9 cellular contexts compared by ENCODE assay signal in genomic region chr1:244665771-244666217, GRCh38. TPM values are rescaled to one million over a fixed set of nuclear protein-coding genes. Genes with fewer than 3 reads are reported as not detected.
DNase-seq lines count a peak whose midpoint lies in the region; ATAC-seq and TF ChIP-seq lines count a peak whose summit lies in the region.
"Had no signal": no experiment of that assay in that cellular context is flagged by ENCODE, and none has a peak within 500 bp of the region (broad histone marks: within the 10 kb centered on the region; RNA-seq: fewer than 3 reads in every experiment).

No MANE protein-coding gene starts in this region.

- no peaks in the 10 kb centered on the region for H3K27me3 ChIP-seq in spleen (replicated peaks in 1 of 7)

- peak; percentile 21 to 39 for DNase-seq in NCI-H187 (lab: John Stamatoyannopoulos, UW)
- peak; percentile 64 for DNase-seq in left kidney (ENCODE audit: low read depth, low spot score)
- no peak for DNase-seq in MCF 10A (ENCODE audit: unreplicated experiment)
- DNase-seq in HK-2 (ENCODE audit: unreplicated experiment), result no peak
- no peak for DNase-seq in NCI-H510A (lab: John Stamatoyannopoulos, UW)
- DNase-seq in spleen, result no peak

- H3K9me3 ChIP-seq in spleen, result peaks cover 0 to 7% (median 0%) of the 10 kb centered on the region in 8 donors

- no peak for TF ChIP-seq POLR2A in spleen (IDR thresholded peaks at IDR 0.05)

- intact Hi-C loops in MCF 10A (cut with micrococcal nuclease) (no loop called here), spleen (cut with DNase I; ENCODE audit: low total_unique reads) (no loop called here)

- no peaks in the 10 kb centered on the region for H3K9me3 Mint-ChIP-seq in MCF 10A (ENCODE audit: unreplicated experiment)

- peaks cover 0 to 18% (median 0%) of the 10 kb centered on the region in 6 donors for H3K36me3 ChIP-seq in spleen

- peaks cover 5% of the 10 kb centered on the region for H3K36me3 Mint-ChIP-seq in MCF 10A (ENCODE audit: insufficient read depth, unreplicated experiment)

- peak; percentile 77 for ATAC-seq in GM18499 (IDR thresholded peaks at IDR 0.05; ENCODE audit: insufficient read depth, unreplicated experiment)
- peak; percentile 85 for ATAC-seq in GM21825 (IDR thresholded peaks at IDR 0.05; ENCODE audit: unreplicated experiment)
- ATAC-seq: HCT116 had no signal

- H3K4me1 ChIP-seq in spleen, result peaks cover 4 to 48% (median 24%) of the 10 kb centered on the region in 6 donors

- 14 to 40% (median 23%) methylated on average over 4 of the region's 4 CpGs for WGBS in spleen, 5 donors

- POLR2A ChIA-PET in MCF 10A (lab: Yijun Ruan, JAX), result interaction anchor here (0.8 to 2.7 kb wide), 3 partner anchors 10 to 18 kb away, joined by 3 to 10 read pairs (median 4); no protein-coding TSS in a partner anchor

- H3K27me3 Mint-ChIP-seq in MCF 10A (ENCODE audit: insufficient read depth, unreplicated experiment), result no peaks in the 10 kb centered on the region

- H3K4me1 Mint-ChIP-seq in MCF 10A (ENCODE audit: insufficient read depth, unreplicated experiment), result peaks cover 6% of the 10 kb centered on the region

- CTCF ChIA-PET in MCF 10A (lab: Yijun Ruan, JAX), result interaction anchor here (0.6 to 2.2 kb wide), 5 partner anchors 12 to 130 kb away, joined by 3 to 8 read pairs (median 3); no protein-coding TSS in a partner anchor

- no TSS peak for BruUV-seq in MCF 10A (replicated peaks; lab: Mats Ljungman, UMichigan)

- H3K4me3 ChIP-seq in spleen, result no peak overlapping the region

- no peak overlapping the region for H3K4me3 Mint-ChIP-seq in MCF 10A (ENCODE audit: unreplicated experiment)

- H3K27ac Mint-ChIP-seq in MCF 10A (ENCODE audit: low read depth, unreplicated experiment), result no peak overlapping the region

- TF ChIP-seq CTCF in MCF 10A (IDR thresholded peaks at IDR 0.05; ENCODE audit: unreplicated experiment), result no peak
- no peak for TF ChIP-seq CTCF in spleen (IDR thresholded peaks at IDR 0.05 in 8 of 11, conservative IDR thresholded peaks at IDR 0.05 in 3 of 11)

- H3K27ac ChIP-seq in spleen, result no peak overlapping the region

RNA-seq across cellular contexts. Expression of gene DESI2, which starts 12.9 kb away (rescaled TPM):
- total RNA-seq in MCF 10A (2022), result 99.0 and 101 TPM in 2 replicates
- 10 to 100 TPM; 18.6 to 30.3 (median 20.1) TPM for total RNA-seq in spleen
- 1 to 10 TPM; 5.3 to 9.7 (median 8.4) TPM for polyA plus RNA-seq in spleen

Comparison
In these comparisons a context has a peak if more than half of its experiments do, and no peak if none do; other contexts are left out.
1. DNase-seq: peak in NCI-H187 (2 of 2) and left kidney (single experiment); none in MCF 10A (single experiment), HK-2 (single experiment), NCI-H510A (single experiment) and spleen (single experiment).